ENCODE assay signal across 24 cellular contexts in the genomic region with DNA sequence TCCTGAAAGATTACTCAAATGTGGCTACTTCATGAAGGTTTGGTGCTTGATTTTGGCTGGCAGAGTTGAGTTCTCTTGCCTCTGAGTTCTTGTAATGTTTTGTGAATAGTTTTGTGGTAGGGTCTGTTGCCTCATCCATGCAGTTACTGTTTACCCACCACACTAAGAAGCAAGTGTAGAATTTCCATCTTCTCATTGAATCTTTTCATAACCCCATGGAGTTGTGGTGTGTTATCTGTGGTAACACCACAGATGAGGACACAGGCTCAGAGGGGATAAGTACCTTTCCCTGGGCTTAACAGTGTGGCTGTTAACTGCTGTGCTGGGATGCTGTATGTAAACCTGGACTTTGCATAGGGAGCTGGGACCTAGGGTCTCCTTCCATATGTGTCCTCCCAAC.
DNase-seq lines count a peak whose midpoint lies in the region; TF ChIP-seq lines count a peak whose summit lies in the region.
"Had no signal": no experiment of that assay in that cellular context is flagged by ENCODE, and none has a peak within 500 bp of the region (broad histone marks: within the 10 kb centered on the region; RNA-seq: fewer than 3 reads in every experiment).

No MANE protein-coding gene starts in this region.

- no peak overlapping the region for H3K4me3 Mint-ChIP-seq in activated naive CD4-positive, alpha-beta T cell treated with anti-CD3 and anti-CD28 coated beads, Interleukin-2, amount 50 U/mL, for 24 hours
- no peak overlapping the region for H3K4me3 Mint-ChIP-seq in IgD-negative memory B cell
- no peak overlapping the region for H3K4me3 Mint-ChIP-seq in type B pancreatic cell
- H3K4me3 Mint-ChIP-seq: activated B cell treated with CpG ODN at 0.5 μM for 24 hours; activated CD4-positive, alpha-beta T cell treated with anti-CD3 and anti-CD28 coated beads, Interleukin-2, amount 10 ng/mL, durations not matched to agents 7 days and 5 days; activated CD8-positive, alpha-beta memory T cell treated with anti-CD3 and anti-CD28 coated beads, Interleukin-2, amount 10 ng/mL, durations not matched to agents 7 days and 5 days; activated naive CD4-positive, alpha-beta T cell treated with anti-CD3 and anti-CD28 coated beads, Interleukin-2, amount 10 ng/mL, durations not matched to agents 7 days and 5 days; CD8-positive, alpha-beta memory T cell; nephron; stimulated activated effector memory CD8-positive, alpha-beta T cell treated with anti-CD3 and anti-CD28 coated beads, Interleukin-12 subunit alpha, Interleukin-12 subunit beta, amount 100 ng/mL, for 72 hours had no signal

- H3K27ac Mint-ChIP-seq in activated naive CD4-positive, alpha-beta T cell treated with anti-CD3 and anti-CD28 coated beads, Interleukin-2, amount 50 U/mL, for 24 hours = peak overlapping the region; percentile 35
- H3K27ac Mint-ChIP-seq in IgD-negative memory B cell = peak overlapping the region in 2 of 3 donors; percentile 57 to 80
- no peak overlapping the region for H3K27ac Mint-ChIP-seq in type B pancreatic cell
- H3K27ac Mint-ChIP-seq: activated CD4-positive, alpha-beta T cell treated with anti-CD3 and anti-CD28 coated beads, Interleukin-2, amount 10 ng/mL, durations not matched to agents 7 days and 5 days; activated CD8-positive, alpha-beta memory T cell treated with anti-CD3 and anti-CD28 coated beads, Interleukin-2, amount 10 ng/mL, durations not matched to agents 7 days and 5 days; activated naive CD4-positive, alpha-beta T cell treated with anti-CD3 and anti-CD28 coated beads, Interleukin-2, amount 10 ng/mL, durations not matched to agents 7 days and 5 days; stimulated activated effector memory CD8-positive, alpha-beta T cell treated with anti-CD3 and anti-CD28 coated beads, Interleukin-12 subunit alpha, Interleukin-12 subunit beta, amount 100 ng/mL, for 72 hours had no signal

- intact Hi-C loops in posterior vena cava (cut with DNase I) = no loop called here

- no peak for TF ChIP-seq CTCF in type B pancreatic cell (conservative IDR thresholded peaks at IDR 0.05)

- no peaks in the 10 kb centered on the region for H3K9me3 Mint-ChIP-seq in activated naive CD4-positive, alpha-beta T cell treated with anti-CD3 and anti-CD28 coated beads, Interleukin-2, amount 50 U/mL, for 24 hours
- H3K9me3 Mint-ChIP-seq in IgD-negative memory B cell (peaks cover 0 to 4% (median 2%) of the 10 kb centered on the region in 3 donors), type B pancreatic cell (no peaks in the 10 kb centered on the region)
- H3K9me3 Mint-ChIP-seq: activated CD4-positive, alpha-beta T cell treated with anti-CD3 and anti-CD28 coated beads, Interleukin-2, amount 10 ng/mL, durations not matched to agents 7 days and 5 days; activated naive CD4-positive, alpha-beta T cell treated with anti-CD3 and anti-CD28 coated beads, Interleukin-2, amount 10 ng/mL, durations not matched to agents 7 days and 5 days; stimulated activated effector memory CD8-positive, alpha-beta T cell treated with anti-CD3 and anti-CD28 coated beads, Interleukin-12 subunit alpha, Interleukin-12 subunit beta, amount 100 ng/mL, for 72 hours had no signal

- peaks cover 10% of the 10 kb centered on the region for H3K36me3 Mint-ChIP-seq in activated naive CD4-positive, alpha-beta T cell treated with anti-CD3 and anti-CD28 coated beads, Interleukin-2, amount 50 U/mL, for 24 hours
- H3K36me3 Mint-ChIP-seq in IgD-negative memory B cell (peaks cover 4% of the 10 kb centered on the region), type B pancreatic cell (peaks cover 3% of the 10 kb centered on the region)
- H3K36me3 Mint-ChIP-seq: activated CD8-positive, alpha-beta memory T cell treated with anti-CD3 and anti-CD28 coated beads, Interleukin-2, amount 10 ng/mL, durations not matched to agents 7 days and 5 days; activated naive CD4-positive, alpha-beta T cell treated with anti-CD3 and anti-CD28 coated beads, Interleukin-2, amount 10 ng/mL, durations not matched to agents 7 days and 5 days; stimulated activated effector memory CD8-positive, alpha-beta T cell treated with anti-CD3 and anti-CD28 coated beads, Interleukin-12 subunit alpha, Interleukin-12 subunit beta, amount 100 ng/mL, for 72 hours had no signal

- DNase-seq in activated naive CD4-positive, alpha-beta T cell (lab: John Stamatoyannopoulos, UW) = no peak
- peak; percentile 53 for DNase-seq in astrocyte of the hippocampus (ENCODE audit: low read depth, low spot score)
- peak; percentile 2 for DNase-seq in type B pancreatic cell (ENCODE audit: extremely low spot score, unreplicated experiment)
- DNase-seq in DMS 273 treated with DMSO at 0.1 percent for 48 hours (lab: John Stamatoyannopoulos, UW) = no peak
- DNase-seq in NCI-H1092 treated with DMSO at 0.1 percent for 48 hours (lab: John Stamatoyannopoulos, UW) = no peak
- no peak for DNase-seq in posterior vena cava (ENCODE audit: low spot score)
- DNase-seq: activated B cell treated with CpG ODN at 0.5 μM for 24 hours; activated CD4-positive, alpha-beta T cell treated with anti-CD3 and anti-CD28 coated beads, Interleukin-2, amount 10 ng/mL, durations not matched to agents 7 days and 5 days; activated CD8-positive, alpha-beta memory T cell treated with anti-CD3 and anti-CD28 coated beads, Interleukin-2, amount 10 ng/mL, durations not matched to agents 7 days and 5 days; activated naive CD4-positive, alpha-beta T cell treated with anti-CD3 and anti-CD28 coated beads, Interleukin-2, amount 10 ng/mL, durations not matched to agents 7 days and 5 days; AML-193; CD8-positive, alpha-beta memory T cell; colonic mucosa; effector CD4-positive, alpha-beta T cell; H7; hippocampal formation; mucosa of descending colon; NCI-H1694 treated with DMSO at 0.1 percent for 48 hours; NCI-H2171; NCI-H510A had no signal

- H3K4me1 Mint-ChIP-seq in activated naive CD4-positive, alpha-beta T cell treated with anti-CD3 and anti-CD28 coated beads, Interleukin-2, amount 50 U/mL, for 24 hours = peaks cover 30% of the 10 kb centered on the region
- H3K4me1 Mint-ChIP-seq in IgD-negative memory B cell (peaks cover 26 to 39% (median 35%) of the 10 kb centered on the region in 3 donors), type B pancreatic cell (ENCODE audit: unreplicated experiment) (peaks cover 29% of the 10 kb centered on the region)

- no peaks in the 10 kb centered on the region for H3K27me3 Mint-ChIP-seq in activated naive CD4-positive, alpha-beta T cell treated with anti-CD3 and anti-CD28 coated beads, Interleukin-2, amount 50 U/mL, for 24 hours
- H3K27me3 Mint-ChIP-seq in IgD-negative memory B cell = no peaks in the 10 kb centered on the region
- no peaks in the 10 kb centered on the region for H3K27me3 Mint-ChIP-seq in type B pancreatic cell
- H3K27me3 Mint-ChIP-seq: activated B cell treated with CpG ODN at 0.5 μM for 24 hours; activated CD4-positive, alpha-beta T cell treated with anti-CD3 and anti-CD28 coated beads, Interleukin-2, amount 10 ng/mL, durations not matched to agents 7 days and 5 days; activated CD8-positive, alpha-beta memory T cell treated with anti-CD3 and anti-CD28 coated beads, Interleukin-2, amount 10 ng/mL, durations not matched to agents 7 days and 5 days; activated naive CD4-positive, alpha-beta T cell treated with anti-CD3 and anti-CD28 coated beads, Interleukin-2, amount 10 ng/mL, durations not matched to agents 7 days and 5 days; CD8-positive, alpha-beta memory T cell had no signal

Comparison
In these comparisons a context has a peak if more than half of its experiments do, and no peak if none do; other contexts are left out.
1. DNase-seq: peak in astrocyte of the hippocampus (single experiment) and type B pancreatic cell (single experiment); none in activated naive CD4-positive, alpha-beta T cell (0 of 4), DMS 273 treated with DMSO at 0.1 percent for 48 hours (single experiment), NCI-H1092 treated with DMSO at 0.1 percent for 48 hours (single experiment) and posterior vena cava (single experiment).